Comparison of ENCODE assay signal across 23 cellular contexts in genomic region chr11:131978351-131978750, GRCh38.
A peak's percentile ranks its signal among the peaks of the same experiment; 100 is the strongest.
DNase-seq lines count a peak whose midpoint lies in the region; ATAC-seq and TF ChIP-seq lines count a peak whose summit lies in the region.
"Had no signal": no experiment of that assay in that cellular context is flagged by ENCODE, and none has a peak within 500 bp of the region (broad histone marks: within the 10 kb centered on the region; RNA-seq: fewer than 3 reads in every experiment).

No MANE protein-coding gene starts in this region.

- H3K4me3 ChIP-seq in HUES64 (ENCODE audit: low read length) (no peak overlapping the region), astrocyte of the spinal cord (ENCODE audit: low read depth, low read length) (no peak overlapping the region), mesenchymal stem cell (ENCODE audit: insufficient read depth in 1 of 2, low read depth in 1 of 2, low read length in 2 of 2) (no peak overlapping the region), brain microvascular endothelial cell (ENCODE audit: low read depth, low read length) (no peak overlapping the region)
- H3K4me3 ChIP-seq: A549, cardiac muscle cell, coronary artery, GM12878, tibial nerve had no signal

- H3K14ac ChIP-seq in mesenchymal stem cell (ENCODE audit: low read length in 2 of 2) = no peak overlapping the region

- H3K79me1 ChIP-seq in mesenchymal stem cell (replicated peaks; ENCODE audit: low read length, poor library complexity, severe bottlenecking) = peaks cover 3% of the 10 kb centered on the region

- TF ChIP-seq CTCF in astrocyte of the spinal cord (IDR thresholded peaks at IDR 0.05; ENCODE audit: low read depth, low read length) (no peak), brain microvascular endothelial cell (IDR thresholded peaks at IDR 0.05; ENCODE audit: low read depth, low read length, missing control alignments) (no peak)

- H3K18ac ChIP-seq in mesenchymal stem cell (ENCODE audit: low read depth in 1 of 2, low read length in 2 of 2) = no peak overlapping the region

- H4K91ac ChIP-seq in mesenchymal stem cell (ENCODE audit: low read length) = no peak overlapping the region

- H2BK12ac ChIP-seq in mesenchymal stem cell (ENCODE audit: low read length in 2 of 2) = no peak overlapping the region

- no peak overlapping the region for H4K8ac ChIP-seq in mesenchymal stem cell (ENCODE audit: low read length)

- WGBS in HUES64 = 42% methylated on average over 3 of the region's 5 CpGs
- WGBS in mesenchymal stem cell = 59% methylated on average over 4 of the region's 5 CpGs

- H3K9me3 ChIP-seq in HUES64 (ENCODE audit: insufficient read depth, low read depth, low read length) (no peaks in the 10 kb centered on the region), mesenchymal stem cell (ENCODE audit: control insufficient read depth, low read length) (no peaks in the 10 kb centered on the region)
- H3K9me3 ChIP-seq: A549, neutrophil, tibial nerve had no signal

- DNase-seq in ACHN = peak; percentile 2
- DNase-seq in astrocyte of the spinal cord (ENCODE audit: low read depth, low spot score) = peak; percentile 15
- no peak for DNase-seq in mesenchymal stem cell
- DNase-seq in activated T-cell treated with anti-CD3 and anti-CD28 coated beads, Interleukin-2, amount 50 U/mL, for 48 hours = no peak
- DNase-seq in brain microvascular endothelial cell = no peak
- DNase-seq: activated CD4-positive, alpha-beta T cell treated with anti-CD3 and anti-CD28 coated beads, Interleukin-2, amount 10 ng/mL, durations not matched to agents 7 days and 5 days; activated naive CD4-positive, alpha-beta T cell treated with anti-CD3 and anti-CD28 coated beads for 36 hours; Karpas-422; NCI-H1694; NCI-H2171; NCI-H69; stimulated activated CD8-positive, alpha-beta memory T cell treated with anti-CD3 and anti-CD28 coated beads, Interleukin-4, amount 100 ng/mL, for 48 hours; WERI-Rb-1 had no signal

- no peak overlapping the region for H2BK15ac ChIP-seq in mesenchymal stem cell (ENCODE audit: low read depth, poor library complexity, severe bottlenecking)

- H2AFZ ChIP-seq in mesenchymal stem cell (ENCODE audit: low read depth, low read length) = no peak overlapping the region

- no peak overlapping the region for H3K4ac ChIP-seq in mesenchymal stem cell (ENCODE audit: low read depth in 1 of 2, low read length in 2 of 2)

- H2BK120ac ChIP-seq in mesenchymal stem cell (ENCODE audit: low read depth, low read length) = no peak overlapping the region

- H2BK5ac ChIP-seq in mesenchymal stem cell (ENCODE audit: low read depth, low read length, poor library complexity, severe bottlenecking) = peak overlapping the region; percentile 90

- H3K23ac ChIP-seq in mesenchymal stem cell (ENCODE audit: low read length in 2 of 2) = no peak overlapping the region

- peaks cover 64% of the 10 kb centered on the region for H3K4me1 ChIP-seq in HUES64 (ENCODE audit: insufficient read depth, low read length)
- H3K4me1 ChIP-seq in mesenchymal stem cell (ENCODE audit: control insufficient read depth, insufficient read depth, low read depth, low read length) = peaks cover 6% of the 10 kb centered on the region
- H3K4me1 ChIP-seq: A549 had no signal

- H3K27me3 ChIP-seq in HUES64 (ENCODE audit: insufficient read depth, low read length) (no peaks in the 10 kb centered on the region), mesenchymal stem cell (ENCODE audit: control insufficient read depth in 1 of 2, insufficient read depth in 1 of 2, low read length in 2 of 2) (no peaks in the 10 kb centered on the region), brain microvascular endothelial cell (replicated peaks) (no peaks in the 10 kb centered on the region)
- H3K27me3 ChIP-seq: neutrophil, tibial nerve had no signal

- H3K36me3 ChIP-seq in HUES64 (ENCODE audit: insufficient read depth, low read length) (no peaks in the 10 kb centered on the region), mesenchymal stem cell (ENCODE audit: control insufficient read depth in 1 of 2, insufficient read depth in 2 of 2, low read depth in 1 of 2, low read length in 2 of 2) (peaks cover 0 to 2% of the 10 kb centered on the region in 2 experiments), brain microvascular endothelial cell (replicated peaks) (no peaks in the 10 kb centered on the region)
- H3K36me3 ChIP-seq: cardiac muscle cell, neutrophil, tibial nerve, WERI-Rb-1 had no signal

- H3K9ac ChIP-seq in HUES64 (ENCODE audit: low read depth, low read length) (peak overlapping the region; percentile 53; the same call in 1 of the 2 replicates), mesenchymal stem cell (ENCODE audit: low read length) (no peak overlapping the region)

- in situ Hi-C loops in ACHN (cut with HindIII; ENCODE audit: low pct_ligation_motif_present, low pct_unique_long_range_greater_than_20kb, low sequenced_read_pairs) (no loop called here), astrocyte of the spinal cord (cut with HindIII; ENCODE audit: low sequenced_read_pairs) (no loop called here), brain microvascular endothelial cell (cut with HindIII; ENCODE audit: low pct_ligation_motif_present, low sequenced_read_pairs) (no loop called here)

- ATAC-seq in GM21576 (IDR thresholded peaks at IDR 0.05; ENCODE audit: unreplicated experiment) = no peak
- no peak for ATAC-seq in HG03139 (IDR thresholded peaks at IDR 0.05; ENCODE audit: unreplicated experiment)
- ATAC-seq: A549, GM12878 had no signal

- peak overlapping the region; percentile 65 for H2AK5ac ChIP-seq in mesenchymal stem cell (ENCODE audit: low read length, severe bottlenecking)

- no peak overlapping the region for H3K4me2 ChIP-seq in mesenchymal stem cell (ENCODE audit: low read length, poor library complexity, severe bottlenecking)
- H3K4me2 ChIP-seq: A549 had no signal

- peak overlapping the region; percentile 96 for H3K27ac ChIP-seq in HUES64 (ENCODE audit: low read depth, low read length)
- peak overlapping the region; percentile 96 for H3K27ac ChIP-seq in mesenchymal stem cell (ENCODE audit: low read length, poor library complexity, severe bottlenecking)
- no peak overlapping the region for H3K27ac ChIP-seq in brain microvascular endothelial cell
- H3K27ac ChIP-seq: A549, cardiac muscle cell, coronary artery, neutrophil, RWPE1, tibial nerve, WERI-Rb-1 had no signal

Comparison
In these comparisons a context has a peak if more than half of its experiments do, and no peak if none do; other contexts are left out.
1. DNase-seq: peak in ACHN (single experiment) and astrocyte of the spinal cord (single experiment); none in mesenchymal stem cell (single experiment), activated T-cell treated with anti-CD3 and anti-CD28 coated beads, Interleukin-2, amount 50 U/mL, for 48 hours (0 of 2) and brain microvascular endothelial cell (single experiment).